1 cellular context compared by ENCODE assay signal in the genomic region with DNA sequence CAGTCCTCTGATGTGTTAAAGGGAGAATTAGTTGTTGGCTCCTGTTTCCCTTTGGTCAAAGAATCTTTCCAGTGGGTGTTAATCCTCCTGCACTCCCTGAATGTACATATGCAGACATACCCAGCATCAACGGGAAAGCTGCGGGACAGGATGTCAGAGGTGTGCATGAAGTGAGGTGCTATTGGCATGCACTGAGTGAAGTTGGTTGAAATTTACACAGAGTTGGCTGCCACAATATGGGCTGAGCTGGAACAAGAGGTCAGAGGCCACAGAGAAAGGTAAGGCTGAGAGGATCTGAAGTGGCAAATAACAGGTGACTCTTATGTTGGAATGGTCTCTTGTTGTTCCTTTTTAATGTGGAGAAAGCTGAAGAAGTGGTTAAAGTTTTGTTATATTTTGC.
TF ChIP-seq lines count a peak whose summit lies in the region.

No MANE protein-coding gene starts in this region.

TF ChIP-seq in GM23338, 12 proteins besides CTCF, POLR2A, EP300 and RAD21 (continued from another document):
- TF ChIP-seq, protein P1, sequence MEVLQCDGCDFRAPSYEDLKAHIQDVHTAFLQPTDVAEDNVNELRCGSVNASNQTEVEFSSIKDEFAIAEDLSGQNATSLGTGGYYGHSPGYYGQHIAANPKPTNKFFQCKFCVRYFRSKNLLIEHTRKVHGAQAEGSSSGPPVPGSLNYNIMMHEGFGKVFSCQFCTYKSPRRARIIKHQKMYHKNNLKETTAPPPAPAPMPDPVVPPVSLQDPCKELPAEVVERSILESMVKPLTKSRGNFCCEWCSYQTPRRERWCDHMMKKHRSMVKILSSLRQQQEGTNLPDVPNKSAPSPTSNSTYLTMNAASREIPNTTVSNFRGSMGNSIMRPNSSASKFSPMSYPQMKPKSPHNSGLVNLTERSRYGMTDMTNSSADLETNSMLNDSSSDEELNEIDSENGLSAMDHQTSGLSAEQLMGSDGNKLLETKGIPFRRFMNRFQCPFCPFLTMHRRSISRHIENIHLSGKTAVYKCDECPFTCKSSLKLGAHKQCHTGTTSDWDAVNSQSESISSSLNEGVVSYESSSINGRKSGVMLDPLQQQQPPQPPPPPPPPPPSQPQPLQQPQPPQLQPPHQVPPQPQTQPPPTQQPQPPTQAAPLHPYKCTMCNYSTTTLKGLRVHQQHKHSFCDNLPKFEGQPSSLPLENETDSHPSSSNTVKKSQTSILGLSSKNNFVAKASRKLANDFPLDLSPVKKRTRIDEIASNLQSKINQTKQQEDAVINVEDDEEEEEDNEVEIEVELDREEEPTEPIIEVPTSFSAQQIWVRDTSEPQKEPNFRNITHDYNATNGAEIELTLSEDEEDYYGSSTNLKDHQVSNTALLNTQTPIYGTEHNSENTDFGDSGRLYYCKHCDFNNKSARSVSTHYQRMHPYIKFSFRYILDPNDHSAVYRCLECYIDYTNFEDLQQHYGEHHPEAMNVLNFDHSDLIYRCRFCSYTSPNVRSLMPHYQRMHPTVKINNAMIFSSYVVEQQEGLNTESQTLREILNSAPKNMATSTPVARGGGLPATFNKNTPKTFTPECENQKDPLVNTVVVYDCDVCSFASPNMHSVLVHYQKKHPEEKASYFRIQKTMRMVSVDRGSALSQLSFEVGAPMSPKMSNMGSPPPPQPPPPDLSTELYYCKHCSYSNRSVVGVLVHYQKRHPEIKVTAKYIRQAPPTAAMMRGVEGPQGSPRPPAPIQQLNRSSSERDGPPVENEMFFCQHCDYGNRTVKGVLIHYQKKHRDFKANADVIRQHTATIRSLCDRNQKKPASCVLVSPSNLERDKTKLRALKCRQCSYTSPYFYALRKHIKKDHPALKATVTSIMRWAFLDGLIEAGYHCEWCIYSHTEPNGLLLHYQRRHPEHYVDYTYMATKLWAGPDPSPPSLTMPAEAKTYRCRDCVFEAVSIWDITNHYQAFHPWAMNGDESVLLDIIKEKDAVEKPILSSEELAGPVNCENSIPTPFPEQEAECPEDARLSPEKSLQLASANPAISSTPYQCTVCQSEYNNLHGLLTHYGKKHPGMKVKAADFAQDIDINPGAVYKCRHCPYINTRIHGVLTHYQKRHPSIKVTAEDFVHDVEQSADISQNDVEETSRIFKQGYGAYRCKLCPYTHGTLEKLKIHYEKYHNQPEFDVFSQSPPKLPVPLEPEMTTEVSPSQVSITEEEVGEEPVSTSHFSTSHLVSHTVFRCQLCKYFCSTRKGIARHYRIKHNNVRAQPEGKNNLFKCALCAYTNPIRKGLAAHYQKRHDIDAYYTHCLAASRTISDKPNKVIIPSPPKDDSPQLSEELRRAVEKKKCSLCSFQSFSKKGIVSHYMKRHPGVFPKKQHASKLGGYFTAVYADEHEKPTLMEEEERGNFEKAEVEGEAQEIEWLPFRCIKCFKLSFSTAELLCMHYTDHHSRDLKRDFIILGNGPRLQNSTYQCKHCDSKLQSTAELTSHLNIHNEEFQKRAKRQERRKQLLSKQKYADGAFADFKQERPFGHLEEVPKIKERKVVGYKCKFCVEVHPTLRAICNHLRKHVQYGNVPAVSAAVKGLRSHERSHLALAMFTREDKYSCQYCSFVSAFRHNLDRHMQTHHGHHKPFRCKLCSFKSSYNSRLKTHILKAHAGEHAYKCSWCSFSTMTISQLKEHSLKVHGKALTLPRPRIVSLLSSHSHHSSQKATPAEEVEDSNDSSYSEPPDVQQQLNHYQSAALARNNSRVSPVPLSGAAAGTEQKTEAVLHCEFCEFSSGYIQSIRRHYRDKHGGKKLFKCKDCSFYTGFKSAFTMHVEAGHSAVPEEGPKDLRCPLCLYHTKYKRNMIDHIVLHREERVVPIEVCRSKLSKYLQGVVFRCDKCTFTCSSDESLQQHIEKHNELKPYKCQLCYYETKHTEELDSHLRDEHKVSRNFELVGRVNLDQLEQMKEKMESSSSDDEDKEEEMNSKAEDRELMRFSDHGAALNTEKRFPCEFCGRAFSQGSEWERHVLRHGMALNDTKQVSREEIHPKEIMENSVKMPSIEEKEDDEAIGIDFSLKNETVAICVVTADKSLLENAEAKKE (CRISPR knock-in tag; IDR thresholded peaks at IDR 0.05) = no peak
- no peak for TF ChIP-seq EZH2 (IDR thresholded peaks at IDR 0.05; ENCODE audit: low read depth, unreplicated experiment)
- TF ChIP-seq CREB1 (CRISPR knock-in tag; IDR thresholded peaks at IDR 0.05; ENCODE audit: low read depth) = no peak
